1 cellular context compared by ENCODE assay signal in genomic region chr15:49620658-49621326, GRCh38.
A peak's percentile ranks its signal among the peaks of the same experiment; 100 is the strongest.
TF ChIP-seq lines count a peak whose summit lies in the region.

DTWD1 (plus strand) TSS chr15:49621048; CDS start chr15:49625168, 4,120 bp downstream.
FAM227B (minus strand) TSS chr15:49620818; CDS start chr15:49615171, 5,647 bp downstream.

TF ChIP-seq in K562, 482 proteins besides CTCF, POLR2A, EP300 and RAD21 (continued from another document and continues in another):
- TF ChIP-seq CEBPZ (IDR thresholded peaks at IDR 0.05; ENCODE audit: borderline replicate concordance, low read depth, low read length) (no peak), TCF15 (CRISPR knock-in tag; IDR thresholded peaks at IDR 0.05) (peak; percentile 54; the same call in 1 of the 2 replicates), TCF7L2 (IDR thresholded peaks at IDR 0.05; ENCODE audit: low read depth, low read length) (no peak), ZNF174 (CRISPR knock-in tag; IDR thresholded peaks at IDR 0.05) (no peak), ZNF668 (CRISPR knock-in tag; IDR thresholded peaks at IDR 0.05) (no peak), MXI1 (IDR thresholded peaks at IDR 0.05; ENCODE audit: low read depth, low read length) (peak; percentile 88), TCF7 (IDR thresholded peaks at IDR 0.05; ENCODE audit: borderline replicate concordance) (peak; percentile 63; the same call in 1 of the 2 replicates), SPI1 (IDR thresholded peaks at IDR 0.05; ENCODE audit: borderline replicate concordance, low read depth, low read length) (peak; percentile 53; the same call in 1 of the 2 replicates), ARID3B (CRISPR knock-in tag; IDR thresholded peaks at IDR 0.05; ENCODE audit: borderline replicate concordance) (peak; percentile 62; the same call in 1 of the 2 replicates), MBD2 (IDR thresholded peaks at IDR 0.05; ENCODE audit: borderline replicate concordance, low read depth) (peak; percentile 68; the same call in 1 of the 2 replicates), TEAD4 (IDR thresholded peaks at IDR 0.05; ENCODE audit: low read length) (0 out of 2 replicates have a peak, but pooled peaks have one; percentile 10), TEAD4 (CRISPR knock-in tag; IDR thresholded peaks at IDR 0.05; ENCODE audit: borderline replicate concordance) (no peak), SOX6 (IDR thresholded peaks at IDR 0.05) (peak; percentile 79), HDAC8 (tag; IDR thresholded peaks at IDR 0.05) (no peak), CXXC5 (CRISPR knock-in tag; IDR thresholded peaks at IDR 0.05) (peak; percentile 98), CC2D1A (IDR thresholded peaks at IDR 0.05) (no peak; the same call in 1 of the 2 replicates), BACH1 (tag; IDR thresholded peaks at IDR 0.05) (no peak), ZNF12 (CRISPR knock-in tag; IDR thresholded peaks at IDR 0.05) (peak; percentile 62; the same call in 1 of the 2 replicates), ZNF584 (CRISPR knock-in tag; IDR thresholded peaks at IDR 0.05; ENCODE audit: low read depth) (peak; percentile 22; the same call in 1 of the 2 replicates), ATF6 (CRISPR knock-in tag; IDR thresholded peaks at IDR 0.05) (peak; percentile 27; the same call in 1 of the 2 replicates), CBX5 (IDR thresholded peaks at IDR 0.05; ENCODE audit: borderline replicate concordance, low read depth) (peak; percentile 73), SNRNP70 (optimal IDR thresholded peaks at IDR 0.05; ENCODE audit: low read depth, low read length) (no peak), GTF2E2 (tag; IDR thresholded peaks at IDR 0.05) (peak; percentile 76; the same call in 1 of the 2 replicates), ZC3H11A (IDR thresholded peaks at IDR 0.05; ENCODE audit: low read depth, low read length) (peak; percentile 54; the same call in 1 of the 2 replicates), STAT5A (IDR thresholded peaks at IDR 0.05; ENCODE audit: borderline replicate concordance, low read length) (no peak; the same call in 1 of the 2 replicates), ZNF707 (CRISPR knock-in tag; conservative IDR thresholded peaks at IDR 0.05) (no peak), BRD4 (IDR thresholded peaks at IDR 0.05) (no peak; the same call in 1 of the 2 replicates), YY1 (IDR thresholded peaks at IDR 0.05; ENCODE audit: borderline replicate concordance in 1 of 3, control insufficient read depth in 1 of 3, extremely low read depth in 1 of 3, insufficient read depth in 3 of 3, insufficient read length in 1 of 3, insufficient replicate concordance in 2 of 3, low read depth in 1 of 3, low read length in 2 of 3) (peak in 2 of 3 experiments; percentile 79 to 80), VEZF1 (CRISPR knock-in tag; IDR thresholded peaks at IDR 0.05) (peak; percentile 95), ZNF449 (CRISPR knock-in tag; IDR thresholded peaks at IDR 0.05) (0 out of 2 replicates have a peak, but pooled peaks have one; percentile 21), ZNF280A (IDR thresholded peaks at IDR 0.05; ENCODE audit: low read depth, partially characterized antibody) (no peak), POLR3A (IDR thresholded peaks at IDR 0.05; ENCODE audit: borderline replicate concordance, extremely low read depth, insufficient read depth, insufficient read length) (no peak), ZEB2 (IDR thresholded peaks at IDR 0.05) (peak; percentile 94), TSHZ1 (CRISPR knock-in tag; IDR thresholded peaks at IDR 0.05) (no peak), ZBTB43 (CRISPR knock-in tag; IDR thresholded peaks at IDR 0.05) (no peak), ZNF121 (CRISPR knock-in tag; conservative IDR thresholded peaks at IDR 0.05) (no peak), JUND (IDR thresholded peaks at IDR 0.05; ENCODE audit: borderline replicate concordance, low read depth, low read length) (peak; percentile 67; the same call in 1 of the 2 replicates), JUND (tag; IDR thresholded peaks at IDR 0.05; ENCODE audit: borderline replicate concordance, low read depth, low read length) (no peak; the same call in 2 of the 3 replicates), SRSF7 (optimal IDR thresholded peaks at IDR 0.05; ENCODE audit: low read depth, low read length) (no peak), MYBL2 (IDR thresholded peaks at IDR 0.05; ENCODE audit: low read depth) (no peak), MYBL2 (CRISPR knock-in tag; IDR thresholded peaks at IDR 0.05; ENCODE audit: borderline replicate concordance) (no peak), GATA2 (CRISPR knock-in tag; IDR thresholded peaks at IDR 0.05) (no peak), ZNF551 (CRISPR knock-in tag; IDR thresholded peaks at IDR 0.05) (no peak), TBL1XR1 (IDR thresholded peaks at IDR 0.05; ENCODE audit: low read length in 2 of 2) (peak; percentile 26 to 35; a peak in 2 of 4 replicates), ZNF444 (CRISPR knock-in tag; IDR thresholded peaks at IDR 0.05) (no peak), IRF2 (CRISPR knock-in tag; IDR thresholded peaks at IDR 0.05) (no peak), KAT8 (IDR thresholded peaks at IDR 0.05; ENCODE audit: low read depth) (no peak), MCM3 (IDR thresholded peaks at IDR 0.05) (no peak)
